Comparison of ENCODE assay signal across 7 cellular contexts in the genomic region with DNA sequence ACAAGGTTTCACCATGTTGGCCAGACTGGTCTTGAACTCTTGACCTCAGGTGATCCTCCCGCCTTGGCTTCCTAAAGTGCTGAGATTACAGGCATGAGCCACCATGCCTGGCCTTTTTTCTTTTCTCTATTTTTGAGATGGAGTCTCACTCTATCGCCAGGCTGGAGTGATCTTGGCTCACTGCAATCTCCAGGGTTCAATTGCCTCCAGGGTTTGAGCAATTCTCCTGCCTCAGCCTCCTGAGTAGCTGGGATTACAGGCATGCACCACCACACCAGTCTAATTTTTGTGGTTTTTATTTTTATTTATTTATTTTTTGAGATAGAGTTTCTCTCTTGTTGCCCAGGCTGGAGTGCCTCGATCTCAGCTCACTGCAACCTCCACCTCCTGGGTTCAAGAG. TPM values are rescaled to one million over a fixed set of nuclear protein-coding genes. Genes with fewer than 3 reads are reported as not detected.
DNase-seq lines count a peak whose midpoint lies in the region.
"Not testable (repeated sequence)": the region's sequence is repeated elsewhere in the genome, so short reads cannot be mapped to it uniquely, and the experiment has no call there.
"Had no signal": no experiment of that assay in that cellular context is flagged by ENCODE, and none has a peak within 500 bp of the region (broad histone marks: within the 10 kb centered on the region; RNA-seq: fewer than 3 reads in every experiment).

No MANE protein-coding gene starts in this region.

- not testable (repeated sequence) for H4K12ac ChIP-seq in trophoblast cell (ENCODE audit: low read depth, low read length)

- H2BK12ac ChIP-seq in trophoblast cell (ENCODE audit: low read length): not testable (repeated sequence)

- H3K79me2 ChIP-seq in trophoblast cell (ENCODE audit: control insufficient read depth, insufficient read depth, low read length, poor library complexity): not testable (repeated sequence)

- not testable (repeated sequence) for H3K14ac ChIP-seq in trophoblast cell (ENCODE audit: low read length)

- not testable (repeated sequence) for H3K4me3 ChIP-seq in trophoblast cell (ENCODE audit: low read depth, low read length)

- not testable (repeated sequence) for H3K27me3 ChIP-seq in trophoblast cell (ENCODE audit: insufficient read depth, low read length)

- H4K91ac ChIP-seq in trophoblast cell (ENCODE audit: low read depth, low read length): not testable (repeated sequence)

- not testable (repeated sequence) for H3K18ac ChIP-seq in trophoblast cell (ENCODE audit: low read length)

- H2AFZ ChIP-seq in trophoblast cell (ENCODE audit: insufficient read depth, low read length, poor library complexity): not testable (repeated sequence)

- H3K23ac ChIP-seq in trophoblast cell (ENCODE audit: low read length): not testable (repeated sequence)

- not testable (repeated sequence) for H3K9ac ChIP-seq in trophoblast cell (ENCODE audit: low read length)

- DNase-seq in trophoblast cell: peak; percentile 60 to 63

- H3K4ac ChIP-seq in trophoblast cell (ENCODE audit: low read depth, low read length): not testable (repeated sequence)

- H3K4me1 ChIP-seq in trophoblast cell (ENCODE audit: control insufficient read depth in 1 of 2, insufficient read depth in 2 of 2, low read length in 2 of 2): peaks cover 11 to 19% of the 10 kb centered on the region in 2 experiments

- not testable (repeated sequence) for H4K8ac ChIP-seq in trophoblast cell (ENCODE audit: low read depth, low read length)

- not testable (repeated sequence) for H3K4me2 ChIP-seq in trophoblast cell (ENCODE audit: low read length)

- not testable (repeated sequence) for H2AK5ac ChIP-seq in trophoblast cell (ENCODE audit: low read length)

- H2BK5ac ChIP-seq in trophoblast cell (ENCODE audit: low read depth, low read length, poor library complexity): not testable (repeated sequence)

- H3K27ac ChIP-seq in trophoblast cell (ENCODE audit: low read depth, low read length): not testable (repeated sequence)

- not testable (repeated sequence) for H3K36me3 ChIP-seq in trophoblast cell (ENCODE audit: control insufficient read depth in 1 of 2, insufficient read depth in 2 of 2, low read length in 2 of 2)

- no CpG with 5 or more reads among the region's 3 CpGs for WGBS in trophoblast cell (ENCODE audit: extremely low coverage, insufficient coverage, insufficient read length)

- H3K79me1 ChIP-seq in trophoblast cell (ENCODE audit: low read length): peaks cover 12% of the 10 kb centered on the region

- H3K9me3 ChIP-seq in trophoblast cell (ENCODE audit: insufficient read depth, low read depth, low read length): not testable (repeated sequence)

- not testable (repeated sequence) for H2BK120ac ChIP-seq in trophoblast cell (ENCODE audit: insufficient read depth, low read length, poor library complexity)

RNA-seq across cellular contexts. Expression of a gene that starts 18.8 kb away (rescaled TPM):
- 65.9 and 68.2 TPM in 2 replicates for polyA plus RNA-seq in trophoblast cell (2013)

RNA-seq across cellular contexts. Expression of a gene that starts 28.3 kb away (rescaled TPM):
- 0.10 TPM in 2 replicates for polyA plus RNA-seq in trophoblast cell (2013)
- polyA plus RNA-seq: A549; AG04450; BJ; CD14-positive monocyte; CD4-positive, alpha-beta memory T cell; CD8-positive, alpha-beta memory T cell had no signal
